Comparison of ENCODE assay signal across 17 cellular contexts in the genomic region with DNA sequence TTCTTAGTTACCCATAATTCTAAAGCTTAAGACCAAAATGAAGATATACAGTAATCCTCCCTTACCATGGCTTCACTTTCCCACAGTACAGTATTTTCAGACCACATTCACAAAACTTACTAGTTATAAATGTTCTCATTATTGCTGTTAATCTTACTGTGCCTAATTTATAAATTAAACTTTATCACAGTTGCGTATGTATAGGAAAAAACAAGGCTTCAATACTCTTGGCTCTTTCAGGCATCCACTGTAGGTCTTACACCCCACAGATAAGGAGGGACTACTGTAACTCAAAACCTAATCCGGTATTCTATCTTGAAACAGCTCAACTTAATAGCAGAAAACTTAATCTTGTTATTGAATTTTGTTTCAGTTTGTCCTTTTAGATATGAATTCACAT. TPM values are rescaled to one million over a fixed set of nuclear protein-coding genes. Genes with fewer than 3 reads are reported as not detected.
DNase-seq lines count a peak whose midpoint lies in the region; ATAC-seq and TF ChIP-seq lines count a peak whose summit lies in the region.
"Had no signal": no experiment of that assay in that cellular context is flagged by ENCODE, and none has a peak within 500 bp of the region (broad histone marks: within the 10 kb centered on the region; RNA-seq: fewer than 3 reads in every experiment).

No MANE protein-coding gene starts in this region.

- H3K9ac ChIP-seq in KMS-11 = no peak overlapping the region
- H3K9ac ChIP-seq: parathyroid adenoma had no signal

- H3K36me3 Mint-ChIP-seq in activated naive CD4-positive, alpha-beta T cell treated with anti-CD3 and anti-CD28 coated beads, Interleukin-2, amount 10 ng/mL, durations not matched to agents 7 days and 5 days = peaks cover 60% of the 10 kb centered on the region
- peaks cover 70% of the 10 kb centered on the region for H3K36me3 Mint-ChIP-seq in activated T-helper 2 cell treated with anti-CD3 and anti-CD28 coated beads, Interferon-gamma antibody, Interleukin-2, Interleukin-4, amounts not matched to agents 10 μg/mL and 5 μg/mL and 100 μg/mL, durations not matched to agents 14 hours and 24 hours and 36 hours (ENCODE audit: low read depth)

- peak overlapping the region; percentile 13 for H3K27ac Mint-ChIP-seq in activated naive CD4-positive, alpha-beta T cell treated with anti-CD3 and anti-CD28 coated beads, Interleukin-2, amount 10 ng/mL, durations not matched to agents 7 days and 5 days
- peak overlapping the region; percentile 38 for H3K27ac Mint-ChIP-seq in activated T-helper 2 cell treated with anti-CD3 and anti-CD28 coated beads, Interferon-gamma antibody, Interleukin-2, Interleukin-4, amounts not matched to agents 10 μg/mL and 5 μg/mL and 100 μg/mL, durations not matched to agents 14 hours and 24 hours and 36 hours
- H3K27ac Mint-ChIP-seq: activated naive CD8-positive, alpha-beta T cell treated with anti-CD3 and anti-CD28 coated beads, Interleukin-2, amount 50 U/mL, for 24 hours had no signal

- H2AFZ ChIP-seq in KMS-11 (ENCODE audit: low read depth) = no peak overlapping the region
- no peak overlapping the region for H2AFZ ChIP-seq in osteoblast (ENCODE audit: low read length)
- H2AFZ ChIP-seq: parathyroid adenoma had no signal

- no peaks in the 10 kb centered on the region for H3K9me3 ChIP-seq in osteoblast (ENCODE audit: low read depth, low read length)
- no peaks in the 10 kb centered on the region for H3K9me3 ChIP-seq in upper lobe of right lung
- H3K9me3 ChIP-seq: testis had no signal

- H4K20me1 ChIP-seq in KMS-11 (ENCODE audit: insufficient read depth) = peaks cover 13% of the 10 kb centered on the region; the same call in 1 of the 2 replicates
- peaks cover 15% of the 10 kb centered on the region for H4K20me1 ChIP-seq in osteoblast (ENCODE audit: insufficient read depth, low read length)

- ATAC-seq in upper lobe of right lung = no peak
- ATAC-seq: activated naive CD8-positive, alpha-beta T cell treated with anti-CD3 and anti-CD28 coated beads, Interleukin-2, amount 50 U/mL, for 24 hours; left ventricle myocardium superior had no signal

- peaks cover 34% of the 10 kb centered on the region for H3K4me1 Mint-ChIP-seq in activated naive CD4-positive, alpha-beta T cell treated with anti-CD3 and anti-CD28 coated beads, Interleukin-2, amount 10 ng/mL, durations not matched to agents 7 days and 5 days
- peaks cover 30% of the 10 kb centered on the region for H3K4me1 Mint-ChIP-seq in activated T-helper 2 cell treated with anti-CD3 and anti-CD28 coated beads, Interferon-gamma antibody, Interleukin-2, Interleukin-4, amounts not matched to agents 10 μg/mL and 5 μg/mL and 100 μg/mL, durations not matched to agents 14 hours and 24 hours and 36 hours (ENCODE audit: low read depth)

- peak overlapping the region; percentile 1; the same call in 1 of the 2 replicates for H3K27ac ChIP-seq in KMS-11
- no peak overlapping the region for H3K27ac ChIP-seq in osteoblast (ENCODE audit: low read depth, low read length)
- H3K27ac ChIP-seq in upper lobe of right lung = no peak overlapping the region
- H3K27ac ChIP-seq: cardiac muscle cell, parathyroid adenoma, testis had no signal

- H3K9me3 Mint-ChIP-seq in activated naive CD4-positive, alpha-beta T cell treated with anti-CD3 and anti-CD28 coated beads, Interleukin-2, amount 10 ng/mL, durations not matched to agents 7 days and 5 days = no peaks in the 10 kb centered on the region
- no peaks in the 10 kb centered on the region for H3K9me3 Mint-ChIP-seq in activated T-helper 2 cell treated with anti-CD3 and anti-CD28 coated beads, Interferon-gamma antibody, Interleukin-2, Interleukin-4, amounts not matched to agents 10 μg/mL and 5 μg/mL and 100 μg/mL, durations not matched to agents 14 hours and 24 hours and 36 hours
- H3K9me3 Mint-ChIP-seq: activated naive CD8-positive, alpha-beta T cell treated with anti-CD3 and anti-CD28 coated beads, Interleukin-2, amount 50 U/mL, for 24 hours had no signal

- H3K36me3 ChIP-seq in KMS-11 (ENCODE audit: insufficient read depth) (peaks cover 18% of the 10 kb centered on the region), osteoblast (ENCODE audit: insufficient read depth, low read length) (peaks cover 41% of the 10 kb centered on the region), upper lobe of right lung (peaks cover 47% of the 10 kb centered on the region)

- H3K4me3 ChIP-seq in KMS-11 (IDR thresholded peaks at IDR 0.05; ENCODE audit: insufficient read depth, low read depth, low read length) = no peak overlapping the region
- H3K4me3 ChIP-seq in osteoblast (ENCODE audit: insufficient read depth, low read length) = no peak overlapping the region
- H3K4me3 ChIP-seq in upper lobe of right lung = no peak overlapping the region
- H3K4me3 ChIP-seq: cardiac muscle cell, smooth muscle cell, testis had no signal

- H3K4me1 ChIP-seq in KMS-11 (ENCODE audit: low read depth, poor library complexity, severe bottlenecking) = peaks cover 22% of the 10 kb centered on the region
- peaks cover 18% of the 10 kb centered on the region for H3K4me1 ChIP-seq in osteoblast (ENCODE audit: insufficient read depth, low read length)
- H3K4me1 ChIP-seq in upper lobe of right lung = peaks cover 21% of the 10 kb centered on the region
- H3K4me1 ChIP-seq: parathyroid adenoma had no signal

- H3K4me3 Mint-ChIP-seq in activated naive CD4-positive, alpha-beta T cell treated with anti-CD3 and anti-CD28 coated beads, Interleukin-2, amount 10 ng/mL, durations not matched to agents 7 days and 5 days = peak overlapping the region; percentile 62
- peak overlapping the region; percentile 21 for H3K4me3 Mint-ChIP-seq in activated T-helper 2 cell treated with anti-CD3 and anti-CD28 coated beads, Interferon-gamma antibody, Interleukin-2, Interleukin-4, amounts not matched to agents 10 μg/mL and 5 μg/mL and 100 μg/mL, durations not matched to agents 14 hours and 24 hours and 36 hours (ENCODE audit: low read depth)
- H3K4me3 Mint-ChIP-seq: activated naive CD8-positive, alpha-beta T cell treated with anti-CD3 and anti-CD28 coated beads, Interleukin-2, amount 50 U/mL, for 24 hours had no signal

- intact Hi-C loops in activated T-helper 2 cell treated with anti-CD3 and anti-CD28 coated beads, Interferon-gamma antibody, Interleukin-2, Interleukin-4, amounts not matched to agents 10 μg/mL and 5 μg/mL and 100 μg/mL, durations not matched to agents 14 hours and 24 hours and 36 hours (cut with micrococcal nuclease) = loop anchor here (5.0 to 10.0 kb wide), 2 partner anchors 162 to 954 kb away; a partner anchor contains a TSS
- intact Hi-C loops in upper lobe of right lung (cut with DNase I) = no loop called here

- TF ChIP-seq CTCF in KMS-11 (conservative IDR thresholded peaks at IDR 0.05; ENCODE audit: low read depth, low read length) (no peak), osteoblast (IDR thresholded peaks at IDR 0.05; ENCODE audit: extremely low read depth, low read depth, low read length) (no peak), upper lobe of right lung (IDR thresholded peaks at IDR 0.05) (no peak)

- H3K4me2 ChIP-seq in KMS-11 (peak overlapping the region; percentile 5; the same call in 1 of the 2 replicates), osteoblast (ENCODE audit: insufficient read depth, low read length) (peak overlapping the region; percentile 14)
- H3K4me2 ChIP-seq: smooth muscle cell had no signal

- H3K27me3 Mint-ChIP-seq in activated naive CD4-positive, alpha-beta T cell treated with anti-CD3 and anti-CD28 coated beads, Interleukin-2, amount 10 ng/mL, durations not matched to agents 7 days and 5 days = peaks cover 6% of the 10 kb centered on the region
- H3K27me3 Mint-ChIP-seq in activated T-helper 2 cell treated with anti-CD3 and anti-CD28 coated beads, Interferon-gamma antibody, Interleukin-2, Interleukin-4, amounts not matched to agents 10 μg/mL and 5 μg/mL and 100 μg/mL, durations not matched to agents 14 hours and 24 hours and 36 hours (ENCODE audit: low read depth) = no peaks in the 10 kb centered on the region

- CTCF ChIA-PET in activated naive CD4-positive, alpha-beta T cell treated with anti-CD3 and anti-CD28 coated beads, Interleukin-2, amount 10 ng/mL, durations not matched to agents 7 days and 5 days (lab: Charles Lee) = interaction anchor here (4.3 kb wide), 1 partner anchor 12 kb away, joined by 16 read pairs; no protein-coding TSS in a partner anchor

- H3K27me3 ChIP-seq in KMS-11 (ENCODE audit: insufficient read depth, low read depth) = no peaks in the 10 kb centered on the region
- no peaks in the 10 kb centered on the region for H3K27me3 ChIP-seq in osteoblast (ENCODE audit: insufficient read depth, low read length)
- no peaks in the 10 kb centered on the region for H3K27me3 ChIP-seq in upper lobe of right lung
- H3K27me3 ChIP-seq: cardiac muscle cell, testis had no signal

- H3K79me2 ChIP-seq in KMS-11 (ENCODE audit: insufficient read depth, low read depth) (peaks cover 44% of the 10 kb centered on the region), osteoblast (ENCODE audit: insufficient read depth, low read length) (peaks cover 31% of the 10 kb centered on the region)
- H3K79me2 ChIP-seq: parathyroid adenoma had no signal

- DNase-seq in activated naive CD4-positive, alpha-beta T cell treated with anti-CD3 and anti-CD28 coated beads, Interleukin-2, amount 10 ng/mL, durations not matched to agents 7 days and 5 days = no peak
- no peak for DNase-seq in activated naive CD4-positive, alpha-beta T cell (lab: John Stamatoyannopoulos, UW)
- DNase-seq in activated T-helper 2 cell treated with anti-CD3 and anti-CD28 coated beads, Interferon-gamma antibody, Interleukin-2, Interleukin-4, amounts not matched to agents 10 μg/mL and 5 μg/mL and 100 μg/mL, durations not matched to agents 14 hours and 24 hours and 36 hours (ENCODE audit: low spot score) = no peak
- DNase-seq in osteoblast (ENCODE audit: insufficient read length, low spot score, missing footprints) (no peak), occipital lobe (lab: John Stamatoyannopoulos, UW) (no peak), HuH-7.5 (ENCODE audit: low spot score) (no peak), upper lobe of right lung (no peak)
- DNase-seq: activated CD4-positive, CD25-positive, alpha-beta regulatory T cell; activated naive CD8-positive, alpha-beta T cell treated with anti-CD3 and anti-CD28 coated beads, Interleukin-2, amount 50 U/mL, for 24 hours; head of caudate nucleus; left ventricle myocardium superior; NCI-H1417 treated with DMSO at 0.1 percent for 48 hours; testis had no signal

RNA-seq across cellular contexts. Expression of a gene that starts 3.6 kb away (rescaled TPM):
- total RNA-seq in activated T-helper 2 cell treated with anti-CD3 and anti-CD28 coated beads, Interferon-gamma antibody, Interleukin-2, Interleukin-4, amounts not matched to agents 10 μg/mL and 5 μg/mL and 100 μg/mL, durations not matched to agents 14 hours and 24 hours and 36 hours = 380 and 393 TPM in 2 replicates
- total RNA-seq in osteoblast (29.2 and 30.4 TPM in 2 replicates), occipital lobe (20.4 TPM), upper lobe of right lung (43.4 TPM)

RNA-seq across cellular contexts. Expression of a gene that starts 40.2 kb away (rescaled TPM):
- total RNA-seq in activated T-helper 2 cell treated with anti-CD3 and anti-CD28 coated beads, Interferon-gamma antibody, Interleukin-2, Interleukin-4, amounts not matched to agents 10 μg/mL and 5 μg/mL and 100 μg/mL, durations not matched to agents 14 hours and 24 hours and 36 hours = 37.4 and 38.3 TPM in 2 replicates
- 22.1 and 25.3 TPM in 2 replicates for total RNA-seq in osteoblast
- total RNA-seq in occipital lobe = 24.5 TPM
- total RNA-seq in upper lobe of right lung = 15.3 TPM
